ENCODE assay signal across 13 cellular contexts in genomic region chr6:27889275-27889627, GRCh38. TPM values are rescaled to one million over a fixed set of nuclear protein-coding genes. Genes with fewer than 3 reads are reported as not detected.
DNase-seq lines count a peak whose midpoint lies in the region; TF ChIP-seq lines count a peak whose summit lies in the region.
"Had no signal": no experiment of that assay in that cellular context is flagged by ENCODE, and none has a peak within 500 bp of the region (broad histone marks: within the 10 kb centered on the region; RNA-seq: fewer than 3 reads in every experiment).

No MANE protein-coding gene starts in this region.

- TF ChIP-seq CTCF in GM06990 (IDR thresholded peaks at IDR 0.05; ENCODE audit: insufficient read depth, low read length, poor library complexity, severe bottlenecking) (no peak), nephron progenitor cell (IDR thresholded peaks at IDR 0.05) (no peak)

- no peaks in the 10 kb centered on the region for H3K27me3 Mint-ChIP-seq in activated T-helper 1 cell treated with anti-CD3 and anti-CD28 coated beads, Interleukin-12 subunit alpha, Interleukin-12 subunit beta, Interleukin-2, Interleukin-4 antibody, amounts not matched to agents 30 ng/mL and 10 ng/mL and 1 ng/mL, durations not matched to agents 14 hours and 24 hours and 36 hours (ENCODE audit: insufficient read depth)
- peaks cover 7% of the 10 kb centered on the region for H3K27me3 Mint-ChIP-seq in nephron progenitor cell (ENCODE audit: low read depth, poor library complexity)
- H3K27me3 Mint-ChIP-seq: activated T-helper 17 cell treated with anti-CD3 and anti-CD28 coated beads, Interleukin-2, amount 50 U/mL, for 72 hours had no signal

- H3K9me3 Mint-ChIP-seq in activated T-helper 1 cell treated with anti-CD3 and anti-CD28 coated beads, Interleukin-12 subunit alpha, Interleukin-12 subunit beta, Interleukin-2, Interleukin-4 antibody, amounts not matched to agents 30 ng/mL and 10 ng/mL and 1 ng/mL, durations not matched to agents 14 hours and 24 hours and 36 hours, result no peaks in the 10 kb centered on the region
- peaks cover 7% of the 10 kb centered on the region for H3K9me3 Mint-ChIP-seq in nephron progenitor cell
- H3K9me3 Mint-ChIP-seq: activated T-helper 17 cell treated with anti-CD3 and anti-CD28 coated beads, Interleukin-2, amount 50 U/mL, for 72 hours had no signal

- intact Hi-C loops in activated T-helper 1 cell treated with anti-CD3 and anti-CD28 coated beads, Interleukin-12 subunit alpha, Interleukin-12 subunit beta, Interleukin-2, Interleukin-4 antibody, amounts not matched to agents 30 ng/mL and 10 ng/mL and 1 ng/mL, durations not matched to agents 14 hours and 24 hours and 36 hours (cut with micrococcal nuclease), result no loop called here

- H3K36me3 ChIP-seq in GM06990 (ENCODE audit: control insufficient read depth, insufficient read depth, low read length) (no peaks in the 10 kb centered on the region), KOPT-K1 (ENCODE audit: insufficient read depth, low read length) (no peaks in the 10 kb centered on the region)
- H3K36me3 ChIP-seq: esophagus squamous epithelium, neutrophil had no signal

- peak overlapping the region; percentile 98 for H3K27ac ChIP-seq in KOPT-K1 (ENCODE audit: low read depth, low read length, poor library complexity, severe bottlenecking)
- H3K27ac ChIP-seq: neutrophil had no signal

- H3K4me3 ChIP-seq in GM06990 (replicated peaks; ENCODE audit: low read depth, low read length), result peak overlapping the region; percentile 42; the same call in 1 of the 2 replicates
- H3K4me3 ChIP-seq: esophagus squamous epithelium had no signal

- peaks cover 1% of the 10 kb centered on the region for H3K36me3 Mint-ChIP-seq in activated T-helper 1 cell treated with anti-CD3 and anti-CD28 coated beads, Interleukin-12 subunit alpha, Interleukin-12 subunit beta, Interleukin-2, Interleukin-4 antibody, amounts not matched to agents 30 ng/mL and 10 ng/mL and 1 ng/mL, durations not matched to agents 14 hours and 24 hours and 36 hours (ENCODE audit: low read depth)
- H3K36me3 Mint-ChIP-seq in nephron progenitor cell (ENCODE audit: low read depth), result no peaks in the 10 kb centered on the region

- DNase-seq in GM06990 (ENCODE audit: extremely low read depth, insufficient read length) (no peak), nephron progenitor cell (no peak), COR-L47 (lab: John Stamatoyannopoulos, UW) (no peak), NCI-H2171 (lab: John Stamatoyannopoulos, UW) (no peak)
- no peak for DNase-seq in activated T-helper 1 cell treated with anti-CD3 and anti-CD28 coated beads, Interleukin-12 subunit alpha, Interleukin-12 subunit beta, Interleukin-2, Interleukin-4 antibody, amounts not matched to agents 30 ng/mL and 10 ng/mL and 1 ng/mL, durations not matched to agents 14 hours and 24 hours and 36 hours (ENCODE audit: low spot score)
- DNase-seq in stimulated activated CD4-positive, alpha-beta T cell treated with anti-CD3 and anti-CD28 coated beads, Interleukin-2, amount 100 ng/mL, for 48 hours, result no peak
- DNase-seq: activated CD4-positive, CD25-positive, alpha-beta regulatory T cell treated with anti-CD3 and anti-CD28 coated beads, Interleukin-2, amount 50 U/mL, for 72 hours; esophagus squamous epithelium; SHP77 treated with DMSO at 0.1 percent for 48 hours had no signal

- no peaks in the 10 kb centered on the region for H3K9me3 ChIP-seq in KOPT-K1 (ENCODE audit: insufficient read depth, low read length, poor library complexity, severe bottlenecking)
- H3K9me3 ChIP-seq: esophagus squamous epithelium, neutrophil had no signal

- peak overlapping the region; percentile 75 for H3K4me3 Mint-ChIP-seq in activated T-helper 1 cell treated with anti-CD3 and anti-CD28 coated beads, Interleukin-12 subunit alpha, Interleukin-12 subunit beta, Interleukin-2, Interleukin-4 antibody, amounts not matched to agents 30 ng/mL and 10 ng/mL and 1 ng/mL, durations not matched to agents 14 hours and 24 hours and 36 hours
- H3K4me3 Mint-ChIP-seq in nephron progenitor cell, result no peak overlapping the region
- H3K4me3 Mint-ChIP-seq: activated T-helper 17 cell treated with anti-CD3 and anti-CD28 coated beads, Interleukin-2, amount 50 U/mL, for 72 hours had no signal

- no peak overlapping the region for H3K27ac Mint-ChIP-seq in activated T-helper 1 cell treated with anti-CD3 and anti-CD28 coated beads, Interleukin-12 subunit alpha, Interleukin-12 subunit beta, Interleukin-2, Interleukin-4 antibody, amounts not matched to agents 30 ng/mL and 10 ng/mL and 1 ng/mL, durations not matched to agents 14 hours and 24 hours and 36 hours
- peak overlapping the region; percentile 65 for H3K27ac Mint-ChIP-seq in nephron progenitor cell
- H3K27ac Mint-ChIP-seq: activated T-helper 17 cell treated with anti-CD3 and anti-CD28 coated beads, Interleukin-2, amount 50 U/mL, for 72 hours had no signal

- H3K4me1 Mint-ChIP-seq in activated T-helper 1 cell treated with anti-CD3 and anti-CD28 coated beads, Interleukin-12 subunit alpha, Interleukin-12 subunit beta, Interleukin-2, Interleukin-4 antibody, amounts not matched to agents 30 ng/mL and 10 ng/mL and 1 ng/mL, durations not matched to agents 14 hours and 24 hours and 36 hours (ENCODE audit: low read depth), result peaks cover 57% of the 10 kb centered on the region
- peaks cover 36% of the 10 kb centered on the region for H3K4me1 Mint-ChIP-seq in nephron progenitor cell

- no peaks in the 10 kb centered on the region for H3K27me3 ChIP-seq in GM06990 (replicated peaks; ENCODE audit: control insufficient read depth, insufficient read depth, low read length)

RNA-seq across cellular contexts. Expression of gene OR2B2, which starts 22.9 kb away (rescaled TPM):
- not detected in 2 replicates for total RNA-seq in activated T-helper 1 cell treated with anti-CD3 and anti-CD28 coated beads, Interleukin-12 subunit alpha, Interleukin-12 subunit beta, Interleukin-2, Interleukin-4 antibody, amounts not matched to agents 30 ng/mL and 10 ng/mL and 1 ng/mL, durations not matched to agents 14 hours and 24 hours and 36 hours
- total RNA-seq: activated T-helper 17 cell treated with anti-CD3 and anti-CD28 coated beads, Interleukin-2, amount 50 U/mL, for 72 hours; esophagus squamous epithelium; HT1080 had no signal
